1 cellular context compared by ENCODE assay signal in the genomic region with DNA sequence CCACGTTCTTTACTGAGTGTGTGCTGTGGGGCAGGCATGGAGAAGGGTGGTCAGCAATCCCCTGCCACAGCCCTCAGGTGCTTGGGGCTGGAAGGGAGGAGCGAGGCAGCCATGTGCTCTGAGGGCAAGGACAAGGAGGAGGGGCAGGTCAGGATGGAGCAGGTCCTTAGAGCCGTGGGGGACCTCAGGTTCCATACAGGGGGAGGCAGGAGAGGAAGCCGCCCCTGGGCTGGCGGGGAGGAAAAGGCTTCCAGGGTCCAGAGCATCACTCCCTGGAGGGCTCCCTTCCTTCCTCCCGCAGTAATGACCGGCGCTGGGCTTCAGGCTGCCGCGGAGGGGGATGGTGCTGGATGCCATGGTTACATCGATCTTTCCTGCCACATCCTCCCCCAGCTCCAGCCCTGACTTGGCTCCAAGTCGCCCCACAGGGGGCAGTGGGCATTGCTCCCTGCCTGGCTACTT.
TF ChIP-seq lines count a peak whose summit lies in the region.

No MANE protein-coding gene starts in this region.

TF ChIP-seq in H1, 55 proteins besides CTCF, POLR2A, EP300 and RAD21:
- TF ChIP-seq TBP (IDR thresholded peaks at IDR 0.05; ENCODE audit: low read depth, low read length) (no peak), SIN3A (conservative IDR thresholded peaks at IDR 0.05 in 1 of 2, IDR thresholded peaks at IDR 0.05 in 1 of 2; ENCODE audit: low read depth in 1 of 2, low read length in 2 of 2) (0 out of 4 replicates have a peak, but pooled peaks of 1 of the 2 experiments have one; percentile 50), POLR2AphosphoS5 (IDR thresholded peaks at IDR 0.05; ENCODE audit: low read depth, low read length) (peak; percentile 50; the same call in 1 of the 2 replicates), SAP30 (IDR thresholded peaks at IDR 0.05; ENCODE audit: insufficient read depth, insufficient replicate concordance, low read length) (peak; percentile 23), ZNF274 (IDR thresholded peaks at IDR 0.05; ENCODE audit: borderline replicate concordance, extremely low read depth, low read length) (no peak), RBBP5 (IDR thresholded peaks at IDR 0.05; ENCODE audit: borderline replicate concordance, low read depth, low read length) (peak; percentile 49; the same call in 1 of the 2 replicates)
- TF ChIP-seq, protein P1, sequence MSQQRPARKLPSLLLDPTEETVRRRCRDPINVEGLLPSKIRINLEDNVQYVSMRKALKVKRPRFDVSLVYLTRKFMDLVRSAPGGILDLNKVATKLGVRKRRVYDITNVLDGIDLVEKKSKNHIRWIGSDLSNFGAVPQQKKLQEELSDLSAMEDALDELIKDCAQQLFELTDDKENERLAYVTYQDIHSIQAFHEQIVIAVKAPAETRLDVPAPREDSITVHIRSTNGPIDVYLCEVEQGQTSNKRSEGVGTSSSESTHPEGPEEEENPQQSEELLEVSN (IDR thresholded peaks at IDR 0.05) = peak; percentile 58; the same call in 1 of the 2 replicates
- TF ChIP-seq, protein P2, sequence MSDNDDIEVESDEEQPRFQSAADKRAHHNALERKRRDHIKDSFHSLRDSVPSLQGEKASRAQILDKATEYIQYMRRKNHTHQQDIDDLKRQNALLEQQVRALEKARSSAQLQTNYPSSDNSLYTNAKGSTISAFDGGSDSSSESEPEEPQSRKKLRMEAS (IDR thresholded peaks at IDR 0.05) = peak; percentile 90
